8 cellular contexts compared by ENCODE assay signal in the genomic region with DNA sequence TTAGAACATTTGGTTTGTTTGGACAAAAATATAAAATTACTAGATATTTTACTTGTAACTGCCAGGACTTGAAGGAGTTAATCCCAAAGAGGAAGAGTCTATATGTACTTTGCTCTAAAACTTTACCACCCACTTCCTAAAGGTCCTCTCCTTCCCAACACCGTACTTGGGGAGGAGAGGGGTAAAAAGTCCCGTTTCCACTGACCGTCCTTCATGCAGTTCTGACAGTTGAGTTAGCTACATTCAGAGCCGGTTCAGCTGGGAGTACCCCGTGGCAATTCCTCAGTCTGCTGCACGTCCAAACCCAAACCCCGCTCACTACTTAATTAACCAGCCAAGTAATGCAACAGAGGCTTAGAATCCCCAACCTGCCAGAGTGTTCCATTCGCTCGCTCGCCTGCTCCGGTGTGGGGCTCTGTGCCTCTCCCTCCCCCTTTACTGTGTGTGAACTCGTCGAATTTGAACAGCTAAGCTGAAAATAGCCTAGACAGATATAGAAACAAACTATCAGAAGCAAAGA.
DNase-seq lines count a peak whose midpoint lies in the region; ATAC-seq and TF ChIP-seq lines count a peak whose summit lies in the region.
"Had no signal": no experiment of that assay in that cellular context is flagged by ENCODE, and none has a peak within 500 bp of the region (broad histone marks: within the 10 kb centered on the region; RNA-seq: fewer than 3 reads in every experiment).

No MANE protein-coding gene starts in this region.

- H3K79me2 ChIP-seq in OCI-LY3 (ENCODE audit: low read length): peaks cover 100% of the 10 kb centered on the region

- TF ChIP-seq POLR2A in prostate gland (IDR thresholded peaks at IDR 0.05): no peak

- intact Hi-C loops in Right ventricle myocardium superior (cut with DNase I) (loop anchor here (5.0 to 10.0 kb wide), 2 partner anchors 57 to 181 kb away; no protein-coding TSS in a partner anchor), prostate gland (cut with DNase I) (loop anchor here (2.0 kb wide), 2 partner anchors 65 to 521 kb away; no protein-coding TSS in a partner anchor)

- no peak overlapping the region for H3K27ac Mint-ChIP-seq in activated naive CD4-positive, alpha-beta T cell treated with anti-CD3 and anti-CD28 coated beads, Interleukin-2, amount 10 ng/mL, durations not matched to agents 7 days and 5 days
- H3K27ac Mint-ChIP-seq: activated naive CD4-positive, alpha-beta T cell treated with anti-CD3 and anti-CD28 coated beads, Interleukin-2, amount 50 U/mL, for 24 hours had no signal

- no peaks in the 10 kb centered on the region for H3K9me3 Mint-ChIP-seq in activated naive CD4-positive, alpha-beta T cell treated with anti-CD3 and anti-CD28 coated beads, Interleukin-2, amount 10 ng/mL, durations not matched to agents 7 days and 5 days
- H3K9me3 Mint-ChIP-seq: activated naive CD4-positive, alpha-beta T cell treated with anti-CD3 and anti-CD28 coated beads, Interleukin-2, amount 50 U/mL, for 24 hours had no signal

- DNase-seq in activated naive CD4-positive, alpha-beta T cell treated with anti-CD3 and anti-CD28 coated beads, Interleukin-2, amount 10 ng/mL, durations not matched to agents 7 days and 5 days: peak; percentile 53
- peak; percentile 51 for DNase-seq in Right ventricle myocardium superior
- no peak for DNase-seq in prostate gland (ENCODE audit: low spot score)

- no peak overlapping the region for H2AFZ ChIP-seq in OCI-LY3 (ENCODE audit: low read depth, low read length)

- ATAC-seq in GM21528 (IDR thresholded peaks at IDR 0.05; ENCODE audit: low FRiP score, unreplicated experiment) (peak; percentile 45), Right ventricle myocardium superior (ENCODE audit: poor library complexity) (peak; percentile 51), GM19467 (IDR thresholded peaks at IDR 0.05; ENCODE audit: unreplicated experiment) (no peak), GM18909 (IDR thresholded peaks at IDR 0.05; ENCODE audit: poor library complexity, unreplicated experiment) (no peak)

- peaks cover 74% of the 10 kb centered on the region for H3K4me1 ChIP-seq in OCI-LY3 (ENCODE audit: low read length)
- H3K4me1 ChIP-seq in prostate gland (replicated peaks): peaks cover 15% of the 10 kb centered on the region

- H3K9me3 ChIP-seq in OCI-LY3 (ENCODE audit: insufficient read depth, low read length) (no peaks in the 10 kb centered on the region), prostate gland (no peaks in the 10 kb centered on the region)

- TF ChIP-seq CTCF in OCI-LY3 (IDR thresholded peaks at IDR 0.05; ENCODE audit: low read depth, low read length) (no peak), prostate gland (IDR thresholded peaks at IDR 0.05) (no peak)

- H3K4me3 Mint-ChIP-seq in activated naive CD4-positive, alpha-beta T cell treated with anti-CD3 and anti-CD28 coated beads, Interleukin-2, amount 10 ng/mL, durations not matched to agents 7 days and 5 days: no peak overlapping the region
- H3K4me3 Mint-ChIP-seq: activated naive CD4-positive, alpha-beta T cell treated with anti-CD3 and anti-CD28 coated beads, Interleukin-2, amount 50 U/mL, for 24 hours had no signal

- H3K27ac ChIP-seq in OCI-LY3 (ENCODE audit: low read length) (peak overlapping the region; percentile 94), prostate gland (peak overlapping the region; percentile 96 to 99)

- 0% methylated on average over 13 of the region's 13 CpGs for WGBS in prostate gland

- H3K4me2 ChIP-seq in OCI-LY3 (ENCODE audit: low read length): peak overlapping the region; percentile 89

- H4K20me1 ChIP-seq in OCI-LY3 (ENCODE audit: insufficient read depth, low read length): peaks cover 80% of the 10 kb centered on the region

- H3K36me3 ChIP-seq in OCI-LY3 (replicated peaks; ENCODE audit: low read depth, low read length) (peaks cover 6% of the 10 kb centered on the region), prostate gland (no peaks in the 10 kb centered on the region)

- peaks cover 64% of the 10 kb centered on the region for H3K4me1 Mint-ChIP-seq in activated naive CD4-positive, alpha-beta T cell treated with anti-CD3 and anti-CD28 coated beads, Interleukin-2, amount 10 ng/mL, durations not matched to agents 7 days and 5 days

- H3K27me3 ChIP-seq in OCI-LY3 (ENCODE audit: low read depth, low read length): no peaks in the 10 kb centered on the region
- no peaks in the 10 kb centered on the region for H3K27me3 ChIP-seq in prostate gland (replicated peaks; ENCODE audit: insufficient read depth)

- peak overlapping the region; percentile 93 for H3K9ac ChIP-seq in OCI-LY3 (ENCODE audit: low read length)

- no peaks in the 10 kb centered on the region for H3K27me3 Mint-ChIP-seq in activated naive CD4-positive, alpha-beta T cell treated with anti-CD3 and anti-CD28 coated beads, Interleukin-2, amount 10 ng/mL, durations not matched to agents 7 days and 5 days
- H3K27me3 Mint-ChIP-seq: activated naive CD4-positive, alpha-beta T cell treated with anti-CD3 and anti-CD28 coated beads, Interleukin-2, amount 50 U/mL, for 24 hours had no signal

- H3K4me3 ChIP-seq in OCI-LY3 (ENCODE audit: low read length): peak overlapping the region; percentile 86
- H3K4me3 ChIP-seq in prostate gland: peak overlapping the region; percentile 58 to 67

- CTCF ChIA-PET in activated naive CD4-positive, alpha-beta T cell treated with anti-CD3 and anti-CD28 coated beads, Interleukin-2, amount 10 ng/mL, durations not matched to agents 7 days and 5 days (lab: Charles Lee): interaction anchor here (1.1 kb wide), 1 partner anchor 513 kb away, joined by 3 read pairs; no protein-coding TSS in a partner anchor

- H3K36me3 Mint-ChIP-seq in activated naive CD4-positive, alpha-beta T cell treated with anti-CD3 and anti-CD28 coated beads, Interleukin-2, amount 10 ng/mL, durations not matched to agents 7 days and 5 days: peaks cover 25% of the 10 kb centered on the region

Comparison
In these comparisons a context has a peak if more than half of its experiments do, and no peak if none do; other contexts are left out.
1. ATAC-seq: peak in GM21528 (single experiment) and Right ventricle myocardium superior (single experiment); none in GM19467 (single experiment) and GM18909 (single experiment).